ENCODE assay signal across 22 cellular contexts in genomic region chr1:164953815-164954214, GRCh38.
"Had no signal": no experiment of that assay in that cellular context is flagged by ENCODE, and none has a peak within 500 bp of the region (broad histone marks: within the 10 kb centered on the region; RNA-seq: fewer than 3 reads in every experiment).

No MANE protein-coding gene starts in this region.

- H3K4me1 ChIP-seq: left lung, prostate gland had no signal

- H3K4me3 ChIP-seq: coronary artery, left lung, lung, prostate gland, thoracic aorta, upper lobe of left lung had no signal

- H3K9me3 ChIP-seq: left lung, prostate gland, thoracic aorta had no signal

- DNase-seq: activated CD4-positive, alpha-beta memory T cell treated with anti-CD3 and anti-CD28 coated beads, Interleukin-2, amount 10 ng/mL, durations not matched to agents 7 days and 5 days; activated CD4-positive, alpha-beta T cell treated with anti-CD3 and anti-CD28 coated beads, Interleukin-2, amount 10 ng/mL, durations not matched to agents 24 days and 14 days; activated effector memory CD4-positive, alpha-beta T cell treated with Interleukin-2 at 50 U/mL for 16 hours; activated naive CD4-positive, alpha-beta T cell treated with anti-CD3 and anti-CD28 coated beads for 36 hours; activated T-cell treated with anti-CD3 and anti-CD28 coated beads, Interleukin-2, amount 50 U/mL, for 72 hours; amygdala; erythroblast; foreskin fibroblast; kidney glomerular epithelial cell; left lung; naive thymus-derived CD4-positive, alpha-beta T cell; occipital lobe; stimulated activated CD4-positive, alpha-beta T cell treated with anti-CD3 and anti-CD28 coated beads, Interleukin-4, amount 100 ng/mL, for 1 hour; stimulated activated naive CD4-positive, alpha-beta T cell; T-helper 17 cell; upper lobe of left lung had no signal

- H3K4me1 Mint-ChIP-seq: activated CD4-positive, alpha-beta memory T cell treated with anti-CD3 and anti-CD28 coated beads, Interleukin-2, amount 10 ng/mL, durations not matched to agents 7 days and 5 days; activated CD4-positive, alpha-beta T cell treated with anti-CD3 and anti-CD28 coated beads, Interleukin-2, amount 10 ng/mL, durations not matched to agents 24 days and 14 days; naive thymus-derived CD4-positive, alpha-beta T cell; neural crest cell; T-helper 17 cell had no signal

- ATAC-seq: activated CD4-positive, CD25-positive, alpha-beta regulatory T cell treated with anti-CD3 and anti-CD28 coated beads, Interleukin-2, amount 50 U/mL, for 24 hours; activated T-cell treated with anti-CD3 and anti-CD28 coated beads, Interleukin-2, amount 50 U/mL, for 72 hours; left lung; naive thymus-derived CD4-positive, alpha-beta T cell; T-helper 17 cell had no signal

- H3K27me3 ChIP-seq: left lung, upper lobe of left lung had no signal

- H3K36me3 ChIP-seq: left lung, prostate gland, thoracic aorta, upper lobe of left lung had no signal

- H3K27ac ChIP-seq: coronary artery, left lung, prostate gland, thoracic aorta, upper lobe of left lung had no signal

- H3K27ac Mint-ChIP-seq: activated CD4-positive, alpha-beta memory T cell treated with anti-CD3 and anti-CD28 coated beads, Interleukin-2, amount 10 ng/mL, durations not matched to agents 7 days and 5 days; activated CD4-positive, alpha-beta T cell treated with anti-CD3 and anti-CD28 coated beads, Interleukin-2, amount 10 ng/mL, durations not matched to agents 24 days and 14 days; activated naive CD4-positive, alpha-beta T cell treated with anti-CD3 and anti-CD28 coated beads for 36 hours; activated T-cell treated with anti-CD3 and anti-CD28 coated beads, Interleukin-2, amount 50 U/mL, for 72 hours; naive thymus-derived CD4-positive, alpha-beta T cell; T-helper 17 cell had no signal

- H3K27me3 Mint-ChIP-seq: activated CD4-positive, alpha-beta memory T cell treated with anti-CD3 and anti-CD28 coated beads, Interleukin-2, amount 10 ng/mL, durations not matched to agents 7 days and 5 days; activated CD4-positive, alpha-beta T cell treated with anti-CD3 and anti-CD28 coated beads, Interleukin-2, amount 10 ng/mL, durations not matched to agents 24 days and 14 days; T-helper 17 cell had no signal

- H3K4me3 Mint-ChIP-seq: activated CD4-positive, alpha-beta memory T cell treated with anti-CD3 and anti-CD28 coated beads, Interleukin-2, amount 10 ng/mL, durations not matched to agents 7 days and 5 days; activated CD4-positive, alpha-beta T cell treated with anti-CD3 and anti-CD28 coated beads, Interleukin-2, amount 10 ng/mL, durations not matched to agents 24 days and 14 days; activated naive CD4-positive, alpha-beta T cell treated with anti-CD3 and anti-CD28 coated beads for 36 hours; activated T-cell treated with anti-CD3 and anti-CD28 coated beads, Interleukin-2, amount 50 U/mL, for 72 hours; naive thymus-derived CD4-positive, alpha-beta T cell; neural crest cell; T-helper 17 cell had no signal

- H3K9me3 Mint-ChIP-seq: activated CD4-positive, alpha-beta T cell treated with anti-CD3 and anti-CD28 coated beads, Interleukin-2, amount 10 ng/mL, durations not matched to agents 24 days and 14 days had no signal
